ENCODE assay signal across 9 cellular contexts in the genomic region with DNA sequence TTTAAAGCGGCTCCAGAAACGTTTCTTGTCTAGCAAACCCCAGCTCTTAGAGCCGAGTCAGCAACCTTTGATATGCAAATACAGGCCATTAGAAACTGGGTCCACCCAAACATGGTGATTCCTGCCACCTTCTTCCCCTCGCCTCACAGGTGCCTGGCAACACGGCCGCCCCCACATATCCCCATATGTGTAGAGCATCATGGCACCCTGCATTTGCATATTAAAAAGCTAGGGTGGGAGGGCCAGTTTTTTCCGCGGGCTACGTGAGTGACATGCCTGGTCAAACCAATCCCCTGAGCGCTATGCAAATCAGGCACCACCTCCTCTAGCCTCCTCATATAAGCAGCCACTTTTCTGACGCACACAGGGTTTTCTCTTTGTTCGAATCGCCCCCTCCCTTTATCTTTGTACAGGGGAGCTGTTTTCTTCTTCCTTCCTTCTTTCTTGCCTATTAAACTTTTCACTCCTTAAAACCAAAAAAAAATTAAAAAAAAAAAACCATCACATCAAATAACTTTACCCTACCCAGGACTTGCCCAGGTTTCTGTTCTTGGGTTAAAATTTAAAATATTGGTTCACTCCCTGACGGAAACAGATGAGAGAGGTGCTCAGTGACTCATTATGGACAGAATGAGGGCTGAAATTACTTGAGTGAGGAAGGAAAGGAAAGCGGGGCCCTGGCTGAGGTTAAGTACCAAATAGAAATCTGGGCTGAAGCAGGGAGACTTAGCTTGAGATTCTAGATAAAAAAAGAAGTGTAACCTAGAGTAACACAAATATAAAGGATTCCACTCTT. TPM values are rescaled to one million over a fixed set of nuclear protein-coding genes. Genes with fewer than 3 reads are reported as not detected.
A peak's percentile ranks its signal among the peaks of the same experiment; 100 is the strongest.
DNase-seq lines count a peak whose midpoint lies in the region; ATAC-seq and TF ChIP-seq lines count a peak whose summit lies in the region.
"Had no signal": no experiment of that assay in that cellular context is flagged by ENCODE, and none has a peak within 500 bp of the region (broad histone marks: within the 10 kb centered on the region; RNA-seq: fewer than 3 reads in every experiment).

No MANE protein-coding gene starts in this region.

- H3K4me3 Mint-ChIP-seq in activated CD8-positive, alpha-beta memory T cell treated with anti-CD3 and anti-CD28 coated beads, Interleukin-2, amount 10 ng/mL, durations not matched to agents 7 days and 5 days: peak overlapping the region; percentile 61

- H3K27me3 ChIP-seq in uterus: no peaks in the 10 kb centered on the region

- no peak overlapping the region for H3K4me3 ChIP-seq in uterus
- H3K4me3 ChIP-seq: skin epidermis had no signal

- no peaks in the 10 kb centered on the region for H3K36me3 ChIP-seq in uterus

- H3K27me3 Mint-ChIP-seq in activated CD8-positive, alpha-beta memory T cell treated with anti-CD3 and anti-CD28 coated beads, Interleukin-2, amount 10 ng/mL, durations not matched to agents 7 days and 5 days: no peaks in the 10 kb centered on the region

- ATAC-seq in HG03457 (IDR thresholded peaks at IDR 0.05; ENCODE audit: unreplicated experiment) (peak; percentile 59), HG02885 (IDR thresholded peaks at IDR 0.05; ENCODE audit: poor library complexity, unreplicated experiment) (no peak)
- peak; percentile 90 for ATAC-seq in activated CD8-positive, alpha-beta memory T cell treated with anti-CD3 and anti-CD28 coated beads, Interleukin-2, amount 10 ng/mL, durations not matched to agents 7 days and 5 days

- H3K27ac Mint-ChIP-seq in activated CD8-positive, alpha-beta memory T cell treated with anti-CD3 and anti-CD28 coated beads, Interleukin-2, amount 10 ng/mL, durations not matched to agents 7 days and 5 days: peak overlapping the region; percentile 93

- H3K9me3 ChIP-seq in uterus: no peaks in the 10 kb centered on the region

- TF ChIP-seq POLR2A in uterus (IDR thresholded peaks at IDR 0.05): no peak

- H3K36me3 Mint-ChIP-seq in activated CD8-positive, alpha-beta memory T cell treated with anti-CD3 and anti-CD28 coated beads, Interleukin-2, amount 10 ng/mL, durations not matched to agents 7 days and 5 days: peaks cover 76% of the 10 kb centered on the region

- peaks cover 63% of the 10 kb centered on the region for H3K4me1 Mint-ChIP-seq in activated CD8-positive, alpha-beta memory T cell treated with anti-CD3 and anti-CD28 coated beads, Interleukin-2, amount 10 ng/mL, durations not matched to agents 7 days and 5 days

- peaks cover 17% of the 10 kb centered on the region for H3K9me3 Mint-ChIP-seq in activated CD8-positive, alpha-beta memory T cell treated with anti-CD3 and anti-CD28 coated beads, Interleukin-2, amount 10 ng/mL, durations not matched to agents 7 days and 5 days (ENCODE audit: low read depth)

- no peak overlapping the region for H3K27ac ChIP-seq in uterus

- intact Hi-C loops in head of caudate nucleus (cut with DNase I) (no loop called here), uterus (cut with DNase I; ENCODE audit: low total_unique reads) (no loop called here)

- H3K4me1 ChIP-seq in uterus: no peaks in the 10 kb centered on the region

- peak; percentile 91 for DNase-seq in activated CD8-positive, alpha-beta memory T cell treated with anti-CD3 and anti-CD28 coated beads, Interleukin-2, amount 10 ng/mL, durations not matched to agents 7 days and 5 days
- DNase-seq in head of caudate nucleus: peak; percentile 42 to 94 (median 72)
- peak; percentile 50 to 82 for DNase-seq in stimulated activated CD8-positive, alpha-beta memory T cell treated with anti-CD3 and anti-CD28 coated beads, Interleukin-7, amount 100 ng/mL, for 48 hours (ENCODE audit: extremely low read depth in 1 of 2, low read depth in 1 of 2)
- DNase-seq in uterus: no peak
- DNase-seq in AG08395 (ENCODE audit: low spot score): no peak
- DNase-seq in amygdala (lab: John Stamatoyannopoulos, UW): no peak

- CTCF ChIA-PET in activated CD8-positive, alpha-beta memory T cell treated with anti-CD3 and anti-CD28 coated beads, Interleukin-2, amount 10 ng/mL, durations not matched to agents 7 days and 5 days (lab: Charles Lee): interaction anchor here (0.8 to 3.5 kb wide), 10 partner anchors 11 to 87 kb away, joined by 3 to 29 read pairs (median 4); partner anchors contain the start of gene STK17A

- no peak for TF ChIP-seq CTCF in uterus (IDR thresholded peaks at IDR 0.05)

RNA-seq across cellular contexts. Expression of gene COA1, which starts 59.8 kb away (rescaled TPM):
- 10 to 100 TPM; 66.7 to 73.0 TPM for total RNA-seq in activated CD8-positive, alpha-beta memory T cell treated with anti-CD3 and anti-CD28 coated beads, Interleukin-2, amount 10 ng/mL, durations not matched to agents 7 days and 5 days
- total RNA-seq in uterus: 10 to 100 TPM; 30.0 to 83.6 (median 76.6) TPM

Comparison
In these comparisons a context has a peak if more than half of its experiments do, and no peak if none do; other contexts are left out.
1. DNase-seq: peak in activated CD8-positive, alpha-beta memory T cell treated with anti-CD3 and anti-CD28 coated beads, Interleukin-2, amount 10 ng/mL, durations not matched to agents 7 days and 5 days (single experiment), head of caudate nucleus (42 of 42) and stimulated activated CD8-positive, alpha-beta memory T cell treated with anti-CD3 and anti-CD28 coated beads, Interleukin-7, amount 100 ng/mL, for 48 hours (2 of 2); none in uterus (0 of 2), AG08395 (single experiment) and amygdala (0 of 56).